1 cellular context compared by ENCODE assay signal in genomic region chr2:220556658-220557057, GRCh38.
TF ChIP-seq lines count a peak whose summit lies in the region.

No MANE protein-coding gene starts in this region.

TF ChIP-seq in SK-N-SH, 30 proteins besides CTCF, POLR2A, EP300 and RAD21 (continued from another document):
- TF ChIP-seq PBX3 (IDR thresholded peaks at IDR 0.05) (no peak), YY1 (IDR thresholded peaks at IDR 0.05; ENCODE audit: low read depth) (no peak), GATA2 (CRISPR knock-in tag; IDR thresholded peaks at IDR 0.05) (no peak), RFX5 (IDR thresholded peaks at IDR 0.05; ENCODE audit: low read length) (no peak), MXI1 (IDR thresholded peaks at IDR 0.05; ENCODE audit: low read depth, low read length) (no peak)
